In the genomic region with DNA sequence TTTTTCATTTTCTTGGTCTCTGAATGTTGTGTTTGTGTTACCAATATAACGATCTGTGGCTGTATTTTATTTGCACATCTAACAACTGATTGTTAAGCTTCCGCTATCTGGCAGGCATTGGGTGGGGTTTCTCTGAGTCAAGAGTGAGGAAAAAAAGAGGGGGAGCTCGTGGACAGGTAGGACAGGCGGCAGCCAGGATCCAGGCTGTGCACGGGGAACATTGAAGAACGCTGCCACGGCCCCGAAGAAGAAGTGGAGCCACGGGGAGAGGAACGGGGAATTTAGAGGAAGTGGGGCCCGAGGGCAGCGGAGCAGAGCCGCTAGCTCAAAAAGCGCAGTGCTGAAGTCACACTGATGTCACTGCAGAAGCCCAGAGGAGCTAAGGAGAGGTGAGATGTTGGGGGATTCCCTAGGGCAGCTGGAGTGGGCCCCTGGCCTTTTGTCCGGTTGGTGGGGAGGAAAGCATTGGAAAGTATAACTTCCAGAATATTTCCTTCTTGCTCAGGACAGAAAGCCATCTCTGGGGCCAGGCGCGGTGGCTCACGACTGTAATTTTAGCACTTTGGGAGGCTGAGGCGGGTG, we compare ENCODE assay signal across 8 cellular contexts. TPM values are rescaled to one million over a fixed set of nuclear protein-coding genes. Genes with fewer than 3 reads are reported as not detected.
DNase-seq lines count a peak whose midpoint lies in the region; ATAC-seq and FAIRE-seq lines count a peak whose summit lies in the region.

No MANE protein-coding gene starts in this region.

- peak; percentile 37 for DNase-seq in NCI-H69 (lab: John Stamatoyannopoulos, UW)
- peak; percentile 49 for DNase-seq in activated T-helper 1 cell treated with anti-CD3 and anti-CD28 coated beads, Interleukin-12 subunit alpha, Interleukin-12 subunit beta, Interleukin-2, Interleukin-4 antibody, amounts not matched to agents 30 ng/mL and 10 ng/mL and 1 ng/mL, durations not matched to agents 14 hours and 24 hours and 36 hours (ENCODE audit: low spot score)
- DNase-seq in Right ventricle myocardium inferior (ENCODE audit: missing footprints): peak; percentile 85
- peak; percentile 51 for DNase-seq in small intestine
- DNase-seq in H7: no peak
- DNase-seq in NCI-H1694 (lab: John Stamatoyannopoulos, UW): no peak

- H3K36me3 Mint-ChIP-seq in activated T-helper 1 cell treated with anti-CD3 and anti-CD28 coated beads, Interleukin-12 subunit alpha, Interleukin-12 subunit beta, Interleukin-2, Interleukin-4 antibody, amounts not matched to agents 30 ng/mL and 10 ng/mL and 1 ng/mL, durations not matched to agents 14 hours and 24 hours and 36 hours (ENCODE audit: low read depth): no peaks in the 10 kb centered on the region

- peak overlapping the region; percentile 35 to 94 for H3K27ac ChIP-seq in small intestine (ENCODE audit: low read depth in 1 of 2, low read length in 1 of 2)

- peaks cover 26% of the 10 kb centered on the region for H3K4me1 Mint-ChIP-seq in activated T-helper 1 cell treated with anti-CD3 and anti-CD28 coated beads, Interleukin-12 subunit alpha, Interleukin-12 subunit beta, Interleukin-2, Interleukin-4 antibody, amounts not matched to agents 30 ng/mL and 10 ng/mL and 1 ng/mL, durations not matched to agents 14 hours and 24 hours and 36 hours (ENCODE audit: low read depth)

- intact Hi-C loops in activated T-helper 1 cell treated with anti-CD3 and anti-CD28 coated beads, Interleukin-12 subunit alpha, Interleukin-12 subunit beta, Interleukin-2, Interleukin-4 antibody, amounts not matched to agents 30 ng/mL and 10 ng/mL and 1 ng/mL, durations not matched to agents 14 hours and 24 hours and 36 hours (cut with micrococcal nuclease): loop anchor here (1.0 to 2.0 kb wide), 7 partner anchors 15 to 196 kb away; no protein-coding TSS in a partner anchor
- intact Hi-C loops in Right ventricle myocardium inferior (cut with DNase I): loop anchor here (2.0 kb wide), 1 partner anchor 14 kb away; no protein-coding TSS in a partner anchor

- WGBS in small intestine, 3 donors: 9 to 24% (median 19%) methylated on average over 19 of the region's 19 CpGs

- peak overlapping the region; percentile 34 to 48 for H3K4me3 ChIP-seq in small intestine (ENCODE audit: low read depth in 1 of 2, low read length in 2 of 2)
- no peak overlapping the region for H3K4me3 ChIP-seq in H7 (ENCODE audit: insufficient read depth, low read depth, low read length)

- no peaks in the 10 kb centered on the region for H3K36me3 ChIP-seq in small intestine (ENCODE audit: control insufficient read depth in 2 of 2, insufficient read depth in 2 of 2, low read length in 2 of 2)
- H3K36me3 ChIP-seq in H7 (replicated peaks; ENCODE audit: control insufficient read depth, insufficient read depth, low read length): no peaks in the 10 kb centered on the region

- no peaks in the 10 kb centered on the region for H3K9me3 ChIP-seq in small intestine (ENCODE audit: control insufficient read depth, low read depth)

- peak overlapping the region; percentile 94 for H3K27ac Mint-ChIP-seq in activated T-helper 1 cell treated with anti-CD3 and anti-CD28 coated beads, Interleukin-12 subunit alpha, Interleukin-12 subunit beta, Interleukin-2, Interleukin-4 antibody, amounts not matched to agents 30 ng/mL and 10 ng/mL and 1 ng/mL, durations not matched to agents 14 hours and 24 hours and 36 hours

- ATAC-seq in GM18508 (IDR thresholded peaks at IDR 0.05; ENCODE audit: insufficient read depth, unreplicated experiment) (peak; percentile 54), HG02678 (IDR thresholded peaks at IDR 0.05; ENCODE audit: unreplicated experiment) (peak; percentile 68), Right ventricle myocardium inferior (peak; percentile 61)

- no peaks in the 10 kb centered on the region for H3K27me3 ChIP-seq in small intestine (ENCODE audit: control insufficient read depth in 2 of 2, insufficient read depth in 2 of 2, low read length in 2 of 2)
- H3K27me3 ChIP-seq in H7 (ENCODE audit: control insufficient read depth, insufficient read depth, low read length): peaks cover 8% of the 10 kb centered on the region

- FAIRE-seq in small intestine (lab: Jason Lieb, UNC): no peak

- peak overlapping the region; percentile 84 for H3K4me3 Mint-ChIP-seq in activated T-helper 1 cell treated with anti-CD3 and anti-CD28 coated beads, Interleukin-12 subunit alpha, Interleukin-12 subunit beta, Interleukin-2, Interleukin-4 antibody, amounts not matched to agents 30 ng/mL and 10 ng/mL and 1 ng/mL, durations not matched to agents 14 hours and 24 hours and 36 hours

- no peaks in the 10 kb centered on the region for H3K9me3 Mint-ChIP-seq in activated T-helper 1 cell treated with anti-CD3 and anti-CD28 coated beads, Interleukin-12 subunit alpha, Interleukin-12 subunit beta, Interleukin-2, Interleukin-4 antibody, amounts not matched to agents 30 ng/mL and 10 ng/mL and 1 ng/mL, durations not matched to agents 14 hours and 24 hours and 36 hours

- no peaks in the 10 kb centered on the region for H3K4me1 ChIP-seq in small intestine (ENCODE audit: control insufficient read depth in 2 of 2, insufficient read depth in 1 of 2, low read depth in 1 of 2, low read length in 1 of 2)

- peaks cover 2% of the 10 kb centered on the region for H3K27me3 Mint-ChIP-seq in activated T-helper 1 cell treated with anti-CD3 and anti-CD28 coated beads, Interleukin-12 subunit alpha, Interleukin-12 subunit beta, Interleukin-2, Interleukin-4 antibody, amounts not matched to agents 30 ng/mL and 10 ng/mL and 1 ng/mL, durations not matched to agents 14 hours and 24 hours and 36 hours (ENCODE audit: insufficient read depth)

RNA-seq across cellular contexts. Expression of a gene that starts 20.9 kb away (rescaled TPM):
- total RNA-seq in activated T-helper 1 cell treated with anti-CD3 and anti-CD28 coated beads, Interleukin-12 subunit alpha, Interleukin-12 subunit beta, Interleukin-2, Interleukin-4 antibody, amounts not matched to agents 30 ng/mL and 10 ng/mL and 1 ng/mL, durations not matched to agents 14 hours and 24 hours and 36 hours: 101 and 105 TPM in 2 replicates
- 18.6 TPM for total RNA-seq in Right ventricle myocardium inferior
- 10 to 100 TPM in 1 of 3 donors, 1 to 10 TPM in 2; 3.4 to 14.8 (median 4.6) TPM for polyA plus RNA-seq in small intestine
- 48.6 and 63.1 TPM in 2 replicates for total RNA-seq in H7 (2014; rRNA removed; shearing (Covaris generic))

Comparison
In these comparisons a context has a peak if more than half of its experiments do, and no peak if none do; other contexts are left out.
1. DNase-seq: peak in NCI-H69 (single experiment), activated T-helper 1 cell treated with anti-CD3 and anti-CD28 coated beads, Interleukin-12 subunit alpha, Interleukin-12 subunit beta, Interleukin-2, Interleukin-4 antibody, amounts not matched to agents 30 ng/mL and 10 ng/mL and 1 ng/mL, durations not matched to agents 14 hours and 24 hours and 36 hours (single experiment), Right ventricle myocardium inferior (single experiment) and small intestine (single experiment); none in H7 (single experiment) and NCI-H1694 (single experiment).
2. Peak in every context shown above with its lines, with median percentiles within 50 percentile points of each other: ATAC-seq.